In the genomic region with DNA sequence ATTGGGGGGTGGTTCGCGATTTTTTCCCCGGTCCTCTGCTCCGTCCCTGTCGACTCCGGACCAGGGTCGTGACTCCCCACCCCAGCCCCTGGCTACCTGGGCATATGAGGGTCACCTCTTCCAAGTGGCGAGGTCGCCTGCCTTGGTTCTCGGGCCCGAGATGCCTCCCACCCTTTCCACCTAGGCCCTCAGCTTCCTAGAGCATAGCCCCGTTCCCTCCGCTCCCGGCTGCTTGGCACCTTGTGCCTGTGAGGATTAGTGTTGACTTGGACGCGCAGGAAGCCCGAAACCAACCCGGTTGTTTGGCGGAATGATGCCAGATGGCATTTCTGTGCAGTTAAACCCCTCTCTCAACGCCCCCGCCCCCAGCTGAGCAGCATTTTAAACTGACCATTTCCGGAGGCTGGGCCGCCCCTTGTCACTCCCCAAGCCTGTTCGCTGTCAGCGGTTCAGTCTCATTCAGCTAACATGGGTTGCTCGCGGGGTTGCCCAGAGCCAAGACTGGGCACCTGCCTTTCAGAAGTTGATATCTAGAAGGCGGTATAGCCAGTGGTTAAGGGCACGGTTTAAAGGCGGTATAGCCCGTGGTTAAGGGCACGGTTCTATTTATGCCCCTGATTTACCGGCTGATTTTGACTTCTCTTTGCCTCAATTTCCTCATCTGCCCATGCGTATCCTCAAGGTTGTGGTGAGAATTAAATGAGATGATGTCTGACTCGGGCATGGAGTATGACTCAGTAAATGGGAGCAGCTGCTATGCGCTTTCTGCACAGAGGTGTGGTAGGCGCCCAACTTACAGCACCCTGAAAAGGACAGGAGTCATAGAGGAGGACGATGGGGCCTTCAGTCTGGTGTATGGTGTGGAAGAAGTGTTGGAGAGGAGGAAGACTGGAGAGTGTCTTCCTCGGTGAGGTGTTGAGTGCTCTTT, we compare ENCODE assay signal across 8 cellular contexts. TPM values are rescaled to one million over a fixed set of nuclear protein-coding genes. Genes with fewer than 3 reads are reported as not detected.
DNase-seq lines count a peak whose midpoint lies in the region; ATAC-seq, FAIRE-seq and TF ChIP-seq lines count a peak whose summit lies in the region.

No MANE protein-coding gene starts in this region.

- no peaks in the 10 kb centered on the region for H3K9me3 Mint-ChIP-seq in T-helper 2 cell treated with Interferon-gamma antibody and Interleukin-4, amounts not matched to agents 5 μg/mL and 100 μg/mL, for 36 hours

- H3K9ac ChIP-seq in endothelial cell of umbilical vein (replicated peaks; ENCODE audit: extremely low read depth, insufficient read depth, low read length) (peak overlapping the region; percentile 63), mucosa of rectum (ENCODE audit: low read depth in 1 of 2, low read length in 2 of 2) (peak overlapping the region; percentile 75 to 83)

- H3K4me1 Mint-ChIP-seq in T-helper 2 cell treated with Interferon-gamma antibody and Interleukin-4, amounts not matched to agents 5 μg/mL and 100 μg/mL, for 36 hours (ENCODE audit: low read depth): peaks cover 29% of the 10 kb centered on the region

- dilution Hi-C loops in endothelial cell of umbilical vein (cut with MboI; ENCODE audit: extremely low pct_ligation_motif_present, low sequenced_read_pairs): no loop called here

- peak overlapping the region; percentile 91 for H3K27ac Mint-ChIP-seq in T-helper 2 cell treated with Interferon-gamma antibody and Interleukin-4, amounts not matched to agents 5 μg/mL and 100 μg/mL, for 36 hours

- peak; percentile 19 for ATAC-seq in GM19372 (IDR thresholded peaks at IDR 0.05; ENCODE audit: low read depth, unreplicated experiment)

- no peaks in the 10 kb centered on the region for H3K9me3 ChIP-seq in endothelial cell of umbilical vein (replicated peaks; ENCODE audit: control insufficient read depth, insufficient read depth, low read length)
- H3K9me3 ChIP-seq in mucosa of rectum (ENCODE audit: control insufficient read depth in 2 of 2, low read length in 2 of 2): no peaks in the 10 kb centered on the region

- H3K27me3 ChIP-seq in HL-60 (ENCODE audit: insufficient read depth, poor library complexity, severe bottlenecking) (no peaks in the 10 kb centered on the region), endothelial cell of umbilical vein (ENCODE audit: control insufficient read depth in 2 of 2, insufficient read depth in 2 of 2, low read length in 2 of 2) (peaks cover 0 to 2% of the 10 kb centered on the region in 2 experiments), mucosa of rectum (ENCODE audit: control insufficient read depth in 2 of 2, insufficient read depth in 2 of 2, low read length in 2 of 2) (no peaks in the 10 kb centered on the region)

- H3K4me1 ChIP-seq in endothelial cell of umbilical vein (ENCODE audit: control insufficient read depth, extremely low read depth, insufficient read depth, low read length): peaks cover 19% of the 10 kb centered on the region
- peaks cover 9 to 13% of the 10 kb centered on the region in 2 donors for H3K4me1 ChIP-seq in mucosa of rectum (ENCODE audit: control insufficient read depth in 2 of 2, insufficient read depth in 2 of 2, low read length in 2 of 2)

- intact Hi-C loops in endothelial cell of umbilical vein (cut with micrococcal nuclease): loop anchor here (2.0 to 5.0 kb wide), 2 partner anchors 28 to 332 kb away; partner anchors contain the start of genes FEN1 and TMEM258

- peaks cover 56% of the 10 kb centered on the region for H3K79me2 ChIP-seq in endothelial cell of umbilical vein (ENCODE audit: control insufficient read depth, insufficient read depth, low read length)

- DNase-seq in COR-L47 (lab: John Stamatoyannopoulos, UW): peak; percentile 34
- DNase-seq in HL-60 (ENCODE audit: low read depth in 1 of 2, low spot score in 1 of 2): peak; percentile 11 to 35
- DNase-seq in T-helper 2 cell treated with Interferon-gamma antibody and Interleukin-4, amounts not matched to agents 5 μg/mL and 100 μg/mL, for 36 hours (ENCODE audit: low spot score): peak; percentile 52
- peak; percentile 43 for DNase-seq in endothelial cell of umbilical vein (ENCODE audit: low read depth, low spot score)
- DNase-seq in urothelium cell line (ENCODE audit: low spot score): peak; percentile 42
- no peak for DNase-seq in amniotic stem cell (lab: John Stamatoyannopoulos, UW)

- H3K4me3 ChIP-seq in HL-60 (replicated peaks; ENCODE audit: insufficient read depth, low read length) (peak overlapping the region; percentile 99), endothelial cell of umbilical vein (replicated peaks in 1 of 3; ENCODE audit: insufficient read depth in 1 of 3, low read depth in 1 of 3, low read length in 3 of 3) (peak overlapping the region; percentile 53 to 84 (median 69)), mucosa of rectum (ENCODE audit: low read length in 2 of 2) (peak overlapping the region; percentile 93 to 94)

- H4K20me1 ChIP-seq in endothelial cell of umbilical vein (replicated peaks; ENCODE audit: control insufficient read depth, extremely low read depth, insufficient read depth, low read length): no peaks in the 10 kb centered on the region

- POLR2A ChIA-PET in endothelial cell of umbilical vein (lab: Charles Lee): no interaction called here

- H3K27ac ChIP-seq in HL-60 (replicated peaks) (peak overlapping the region; percentile 87), endothelial cell of umbilical vein (ENCODE audit: insufficient read depth, low read depth, low read length) (peak overlapping the region; percentile 19), mucosa of rectum (ENCODE audit: low read depth in 2 of 2, low read length in 2 of 2) (peak overlapping the region; percentile 15 to 43)

- peak overlapping the region; percentile 88 for H3K4me3 Mint-ChIP-seq in T-helper 2 cell treated with Interferon-gamma antibody and Interleukin-4, amounts not matched to agents 5 μg/mL and 100 μg/mL, for 36 hours

- peaks cover 28% of the 10 kb centered on the region for H3K36me3 Mint-ChIP-seq in T-helper 2 cell treated with Interferon-gamma antibody and Interleukin-4, amounts not matched to agents 5 μg/mL and 100 μg/mL, for 36 hours (ENCODE audit: low read depth)

- BruUV-seq in endothelial cell of umbilical vein (replicated peaks; lab: Mats Ljungman, UMichigan): TSS peak; percentile 38

- H3K4me2 ChIP-seq in endothelial cell of umbilical vein (ENCODE audit: insufficient read depth, low read length): peak overlapping the region; percentile 60

- H3K9me1 ChIP-seq in endothelial cell of umbilical vein (replicated peaks; ENCODE audit: control insufficient read depth, extremely low read depth, insufficient read depth, low read length): no peaks in the 10 kb centered on the region

- peaks cover 0 to 9% of the 10 kb centered on the region in 2 experiments for H3K36me3 ChIP-seq in endothelial cell of umbilical vein (ENCODE audit: control insufficient read depth in 2 of 2, extremely low read depth in 1 of 2, insufficient read depth in 2 of 2, low read length in 2 of 2)
- H3K36me3 ChIP-seq in mucosa of rectum (ENCODE audit: control insufficient read depth in 2 of 2, insufficient read depth in 2 of 2, low read length in 2 of 2): peaks cover 10 to 15% of the 10 kb centered on the region in 2 donors

- H3K27me3 Mint-ChIP-seq in T-helper 2 cell treated with Interferon-gamma antibody and Interleukin-4, amounts not matched to agents 5 μg/mL and 100 μg/mL, for 36 hours (ENCODE audit: low read depth): peaks cover 6% of the 10 kb centered on the region

- FAIRE-seq in endothelial cell of umbilical vein (lab: Jason Lieb, UNC) (peak; percentile 56), urothelium cell line (lab: Jason Lieb, UNC) (no peak)

- H2AFZ ChIP-seq in endothelial cell of umbilical vein (ENCODE audit: low read depth, low read length): peak overlapping the region; percentile 88

- no peak for TF ChIP-seq CTCF in HL-60 (IDR thresholded peaks at IDR 0.05; ENCODE audit: insufficient read depth, low read length)
- TF ChIP-seq CTCF in endothelial cell of umbilical vein (IDR thresholded peaks at IDR 0.05; ENCODE audit: extremely low read depth in 1 of 2, insufficient read depth in 1 of 2, low read depth in 1 of 2, low read length in 2 of 2): no peak

- CTCF ChIA-PET in endothelial cell of umbilical vein (lab: Charles Lee): interaction anchor here (0.6 to 1.9 kb wide), 7 partner anchors 9 to 42 kb away, joined by 3 to 17 read pairs (median 4); no protein-coding TSS in a partner anchor

- TF ChIP-seq POLR2A in endothelial cell of umbilical vein (IDR thresholded peaks at IDR 0.05; ENCODE audit: low read depth, low read length): no peak

TF ChIP-seq in endothelial cell of umbilical vein, 7 proteins besides CTCF, POLR2A, EP300 and RAD21:
- TF ChIP-seq POLR2AphosphoS5 (IDR thresholded peaks at IDR 0.05; ENCODE audit: insufficient read depth, low read depth, low read length): no peak
TF ChIP-seq in endothelial cell of umbilical vein: peak in this region for 0.

RNA-seq across cellular contexts. Expression of gene INCENP, which starts 0.6 kb away (rescaled TPM):
- 73.6 and 86.8 TPM in 2 replicates for total RNA-seq in endothelial cell of umbilical vein
- 17.5 and 22.9 TPM in 2 replicates for polyA plus RNA-seq in endothelial cell of umbilical vein
- 15.9 and 16.6 TPM in 2 replicates for polyA plus RNA-seq in endothelial cell of umbilical vein (2011; cell fraction: cytosol; rRNA removed)
- polyA plus RNA-seq in endothelial cell of umbilical vein (2011; cell fraction: nucleus; rRNA removed): 75.2 and 76.8 TPM in 2 replicates
- polyA plus RNA-seq in endothelial cell of umbilical vein (2012): 23.9 and 31.4 TPM in 2 replicates
- 25.1 and 32.4 TPM in 2 replicates for polyA minus RNA-seq in endothelial cell of umbilical vein
- 87.9 TPM for polyA minus RNA-seq in endothelial cell of umbilical vein (2011; cell fraction: cytosol; rRNA and poly(A)+ RNA removed)
- polyA minus RNA-seq in endothelial cell of umbilical vein (2011; cell fraction: nucleus; rRNA and poly(A)+ RNA removed): 35.9 and 37.7 TPM in 2 replicates

Comparison
In these comparisons a context has a peak if more than half of its experiments do, and no peak if none do; other contexts are left out.
1. H3K27ac ChIP-seq: peak in every context shown above with its lines; median percentile 87 in HL-60; 29 in mucosa of rectum; 19 in endothelial cell of umbilical vein.